Comparison of ENCODE assay signal across 8 cellular contexts in genomic region chr1:13828454-13829151, GRCh38.
A peak's percentile ranks its signal among the peaks of the same experiment; 100 is the strongest.
DNase-seq lines count a peak whose midpoint lies in the region; ATAC-seq lines count a peak whose summit lies in the region.

No MANE protein-coding gene starts in this region.

- no peaks in the 10 kb centered on the region for H3K27me3 ChIP-seq in right cardiac atrium (ENCODE audit: control insufficient read depth, insufficient read depth)

- 47% methylated on average over 18 of the region's 18 CpGs for WGBS in right cardiac atrium

- no peak overlapping the region for H3K27ac ChIP-seq in right cardiac atrium (ENCODE audit: low read length)

- H3K9me3 ChIP-seq in right cardiac atrium (ENCODE audit: control insufficient read depth, low read length), result no peaks in the 10 kb centered on the region

- peak; percentile 61 for ATAC-seq in HG03139 (IDR thresholded peaks at IDR 0.05; ENCODE audit: unreplicated experiment)
- ATAC-seq in right cardiac atrium, result peak; percentile 37 to 55
- ATAC-seq in HG02763 (IDR thresholded peaks at IDR 0.05; ENCODE audit: unreplicated experiment), result no peak
- no peak for ATAC-seq in HG02588 (IDR thresholded peaks at IDR 0.05; ENCODE audit: unreplicated experiment)
- no peak for ATAC-seq in HG02798 (IDR thresholded peaks at IDR 0.05; ENCODE audit: poor library complexity, unreplicated experiment)

- DNase-seq in ELF-1 (ENCODE audit: low read depth, low spot score) (peak; percentile 82), right cardiac atrium (peak in 1 of 3 donors; percentile 77)
- peak; percentile 20 for DNase-seq in activated CD4-positive, alpha-beta T cell treated with anti-CD3 and anti-CD28 coated beads, Interleukin-2, amount 50 U/mL, for 1 hour
- DNase-seq in stimulated activated CD4-positive, alpha-beta T cell treated with anti-CD3 and anti-CD28 coated beads, Interleukin-2, amount 100 ng/mL, for 48 hours, result peak; percentile 23 to 27

- intact Hi-C loops in right cardiac atrium (cut with DNase I), result loop anchor here in 1 of 4 donors (10.0 kb wide), 1 partner anchor 164 kb away; no protein-coding TSS in a partner anchor

- no peak overlapping the region for H3K4me3 ChIP-seq in right cardiac atrium (ENCODE audit: low read length)

- peaks cover 3% of the 10 kb centered on the region for H3K4me1 ChIP-seq in right cardiac atrium (ENCODE audit: control insufficient read depth, insufficient read depth, low read length)

Comparison
In these comparisons a context has a peak if more than half of its experiments do, and no peak if none do; other contexts are left out.
1. ATAC-seq: peak in HG03139 (single experiment) and right cardiac atrium (2 of 2); none in HG02763 (single experiment), HG02588 (single experiment) and HG02798 (single experiment).